8 cellular contexts compared by ENCODE assay signal in genomic region chr22:27011717-27012116, GRCh38.
"Had no signal": no experiment of that assay in that cellular context is flagged by ENCODE, and none has a peak within 500 bp of the region (broad histone marks: within the 10 kb centered on the region; RNA-seq: fewer than 3 reads in every experiment).

No MANE protein-coding gene starts in this region.

- DNase-seq: IMR-90, KBM-7, KG1 had no signal

- ATAC-seq: HepG2, K562 had no signal

- H3K36me3 Mint-ChIP-seq: IgD-negative memory B cell had no signal

- H3K4me3 ChIP-seq: K562 had no signal

- FAIRE-seq: HepG2, HTR-8/SVneo, K562 had no signal

- H3K4me3 Mint-ChIP-seq: IgD-negative memory B cell had no signal

- H3K9me3 Mint-ChIP-seq: IgD-negative memory B cell had no signal

- H3K4me1 Mint-ChIP-seq: IgD-negative memory B cell had no signal

- H3K27ac ChIP-seq: HL-60 had no signal
